In the genomic region with DNA sequence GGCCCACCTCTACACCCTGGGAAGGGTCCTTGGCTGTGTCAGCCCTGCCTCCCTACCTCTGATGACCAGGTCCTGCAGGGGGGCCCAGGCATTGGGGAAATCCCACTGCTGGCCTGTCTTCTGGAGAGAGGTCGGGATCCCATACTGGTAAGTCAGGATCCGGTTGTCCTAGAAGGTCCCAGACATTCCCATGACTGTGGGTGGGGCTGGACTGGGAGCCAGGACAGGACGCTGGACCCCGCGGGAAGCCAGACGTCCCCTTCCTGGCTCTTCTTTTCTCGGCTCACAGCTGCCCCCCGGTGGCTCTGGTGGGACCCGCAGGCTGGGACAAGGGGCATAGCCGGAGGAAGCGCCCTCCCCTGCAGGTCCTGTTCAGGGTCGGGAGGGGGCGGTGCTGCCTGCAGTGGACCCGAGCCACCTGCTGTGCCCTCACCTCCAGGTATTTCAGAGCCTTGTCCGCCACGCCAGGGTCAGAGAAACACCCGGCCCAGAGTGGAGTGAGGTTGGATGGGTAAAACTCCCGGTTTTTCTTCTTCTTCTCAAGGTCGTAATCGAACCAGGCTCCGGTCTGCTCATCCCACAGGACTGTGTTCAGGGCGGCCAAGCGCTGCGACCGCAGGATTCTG, we compare ENCODE assay signal across 8 cellular contexts.
DNase-seq lines count a peak whose midpoint lies in the region; ATAC-seq lines count a peak whose summit lies in the region.

No MANE protein-coding gene starts in this region.

- H3K4me3 ChIP-seq in effector memory CD4-positive, alpha-beta T cell (ENCODE audit: insufficient read depth, low read depth, low read length, poor library complexity, severe bottlenecking), result no peak overlapping the region

- peak; percentile 84 for ATAC-seq in GM18868 (IDR thresholded peaks at IDR 0.05; ENCODE audit: unreplicated experiment)

- peaks cover 7% of the 10 kb centered on the region for H3K4me1 ChIP-seq in effector memory CD4-positive, alpha-beta T cell (ENCODE audit: control insufficient read depth, insufficient read depth, low read length, poor library complexity, severe bottlenecking)

- H3K27me3 ChIP-seq in effector memory CD4-positive, alpha-beta T cell (replicated peaks; ENCODE audit: control insufficient read depth, insufficient read depth, low read length, poor library complexity, severe bottlenecking), result no peaks in the 10 kb centered on the region

- in situ Hi-C loops in ACHN (cut with HindIII; ENCODE audit: low pct_ligation_motif_present, low pct_unique_long_range_greater_than_20kb, low sequenced_read_pairs), result no loop called here

- H3K36me3 ChIP-seq in effector memory CD4-positive, alpha-beta T cell (ENCODE audit: control insufficient read depth, insufficient read depth, low read length), result no peaks in the 10 kb centered on the region

- no peak overlapping the region for H3K27ac ChIP-seq in effector memory CD4-positive, alpha-beta T cell (ENCODE audit: insufficient read depth, low read length, poor library complexity, severe bottlenecking)

- DNase-seq in ACHN (peak; percentile 85), HS-5 (ENCODE audit: low read depth) (peak; percentile 14), NK-92 (lab: John Stamatoyannopoulos, UW; ENCODE audit: unreplicated experiment) (peak; percentile 28), medulla oblongata (ENCODE audit: extremely low spot score) (peak; percentile 90)
- peak; percentile 97 for DNase-seq in activated CD8-positive, alpha-beta memory T cell treated with anti-CD3 and anti-CD28 coated beads for 24 hours
- DNase-seq in effector memory CD4-positive, alpha-beta T cell, result peak; percentile 60 to 76 (median 68)
- peak; percentile 69 for DNase-seq in stimulated activated CD8-positive, alpha-beta memory T cell treated with anti-CD3 and anti-CD28 coated beads, Interleukin-12 subunit alpha, Interleukin-12 subunit beta, amount 100 ng/mL, for 24 hours (ENCODE audit: extremely low read depth)

- H3K9me3 ChIP-seq in effector memory CD4-positive, alpha-beta T cell (ENCODE audit: control insufficient read depth, low read length), result no peaks in the 10 kb centered on the region

Comparison
In these comparisons a context has a peak if more than half of its experiments do, and no peak if none do; other contexts are left out.
1. DNase-seq: peak in every context shown above with its lines; median percentile 97 in activated CD8-positive, alpha-beta memory T cell treated with anti-CD3 and anti-CD28 coated beads for 24 hours; 90 in medulla oblongata; 85 in ACHN; 69 in stimulated activated CD8-positive, alpha-beta memory T cell treated with anti-CD3 and anti-CD28 coated beads, Interleukin-12 subunit alpha, Interleukin-12 subunit beta, amount 100 ng/mL, for 24 hours; 68 in effector memory CD4-positive, alpha-beta T cell; 28 in NK-92; 14 in HS-5.